In the genomic region with DNA sequence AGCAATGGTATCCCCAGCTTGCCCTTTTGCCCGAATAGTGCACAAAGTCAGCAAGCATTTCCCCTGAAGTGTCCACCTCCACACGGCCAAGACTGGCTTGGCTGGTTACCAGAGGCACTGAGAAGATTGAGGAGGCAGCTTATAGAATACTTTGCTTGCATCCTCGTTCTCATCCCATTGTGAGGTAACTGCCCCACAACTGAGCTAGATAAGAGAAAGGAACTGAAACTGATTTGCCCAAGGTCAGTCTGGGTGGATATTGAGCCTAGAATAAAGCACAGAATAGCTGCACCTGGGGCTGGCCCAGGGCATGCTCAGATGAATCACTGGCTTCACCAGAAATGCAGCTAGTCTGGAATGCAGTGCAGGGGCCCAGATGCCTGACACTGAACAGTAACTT, we compare ENCODE assay signal across 1 cellular context.
TF ChIP-seq lines count a peak whose summit lies in the region.

No MANE protein-coding gene starts in this region.

TF ChIP-seq in HepG2, 621 proteins besides CTCF, POLR2A, EP300 and RAD21 (continued from another document and continues in another):
- TF ChIP-seq, protein P1, sequence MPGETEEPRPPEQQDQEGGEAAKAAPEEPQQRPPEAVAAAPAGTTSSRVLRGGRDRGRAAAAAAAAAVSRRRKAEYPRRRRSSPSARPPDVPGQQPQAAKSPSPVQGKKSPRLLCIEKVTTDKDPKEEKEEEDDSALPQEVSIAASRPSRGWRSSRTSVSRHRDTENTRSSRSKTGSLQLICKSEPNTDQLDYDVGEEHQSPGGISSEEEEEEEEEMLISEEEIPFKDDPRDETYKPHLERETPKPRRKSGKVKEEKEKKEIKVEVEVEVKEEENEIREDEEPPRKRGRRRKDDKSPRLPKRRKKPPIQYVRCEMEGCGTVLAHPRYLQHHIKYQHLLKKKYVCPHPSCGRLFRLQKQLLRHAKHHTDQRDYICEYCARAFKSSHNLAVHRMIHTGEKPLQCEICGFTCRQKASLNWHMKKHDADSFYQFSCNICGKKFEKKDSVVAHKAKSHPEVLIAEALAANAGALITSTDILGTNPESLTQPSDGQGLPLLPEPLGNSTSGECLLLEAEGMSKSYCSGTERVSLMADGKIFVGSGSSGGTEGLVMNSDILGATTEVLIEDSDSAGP (CRISPR knock-in tag; IDR thresholded peaks at IDR 0.05; ENCODE audit: borderline replicate concordance): no peak
- no peak for TF ChIP-seq TAF15 (IDR thresholded peaks at IDR 0.05; ENCODE audit: low read depth, low read length, poor library complexity, severe bottlenecking)
- no peak for TF ChIP-seq RFXAP (CRISPR knock-in tag; IDR thresholded peaks at IDR 0.05; ENCODE audit: borderline replicate concordance)
- no peak for TF ChIP-seq RARG (CRISPR knock-in tag; IDR thresholded peaks at IDR 0.05; ENCODE audit: low read depth)
- no peak for TF ChIP-seq ZNF431 (CRISPR knock-in tag; IDR thresholded peaks at IDR 0.05; ENCODE audit: borderline replicate concordance, low read depth)
- no peak for TF ChIP-seq MBNL3 (CRISPR knock-in tag; conservative IDR thresholded peaks at IDR 0.05)
- TF ChIP-seq, protein P2, sequence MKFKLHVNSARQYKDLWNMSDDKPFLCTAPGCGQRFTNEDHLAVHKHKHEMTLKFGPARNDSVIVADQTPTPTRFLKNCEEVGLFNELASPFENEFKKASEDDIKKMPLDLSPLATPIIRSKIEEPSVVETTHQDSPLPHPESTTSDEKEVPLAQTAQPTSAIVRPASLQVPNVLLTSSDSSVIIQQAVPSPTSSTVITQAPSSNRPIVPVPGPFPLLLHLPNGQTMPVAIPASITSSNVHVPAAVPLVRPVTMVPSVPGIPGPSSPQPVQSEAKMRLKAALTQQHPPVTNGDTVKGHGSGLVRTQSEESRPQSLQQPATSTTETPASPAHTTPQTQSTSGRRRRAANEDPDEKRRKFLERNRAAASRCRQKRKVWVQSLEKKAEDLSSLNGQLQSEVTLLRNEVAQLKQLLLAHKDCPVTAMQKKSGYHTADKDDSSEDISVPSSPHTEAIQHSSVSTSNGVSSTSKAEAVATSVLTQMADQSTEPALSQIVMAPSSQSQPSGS (CRISPR knock-in tag; IDR thresholded peaks at IDR 0.05): 0 out of 2 replicates have a peak, but pooled peaks have one; percentile 16
- no peak for TF ChIP-seq ZNF326 (CRISPR knock-in tag; IDR thresholded peaks at IDR 0.05; ENCODE audit: borderline replicate concordance)
- no peak for TF ChIP-seq GTF2F1 (IDR thresholded peaks at IDR 0.05; ENCODE audit: low read length)
- TF ChIP-seq ZNF138 (CRISPR knock-in tag; IDR thresholded peaks at IDR 0.05; ENCODE audit: low read depth): no peak
- no peak for TF ChIP-seq ZNF841 (CRISPR knock-in tag; IDR thresholded peaks at IDR 0.05; ENCODE audit: borderline replicate concordance)
- no peak for TF ChIP-seq ZIK1 (CRISPR knock-in tag; IDR thresholded peaks at IDR 0.05; ENCODE audit: borderline replicate concordance, low read depth)
- TF ChIP-seq HNRNPLL (IDR thresholded peaks at IDR 0.05; ENCODE audit: low read depth, low read length, poor library complexity, severe bottlenecking): no peak
- TF ChIP-seq ZNF737 (CRISPR knock-in tag; IDR thresholded peaks at IDR 0.05; ENCODE audit: borderline replicate concordance): no peak
- no peak for TF ChIP-seq EZH2 (conservative IDR thresholded peaks at IDR 0.05; ENCODE audit: low read depth, low read length)
- TF ChIP-seq PHF5A (CRISPR knock-in tag; IDR thresholded peaks at IDR 0.05; ENCODE audit: low read depth, unreplicated experiment): no peak
- no peak for TF ChIP-seq ZFP82 (CRISPR knock-in tag; IDR thresholded peaks at IDR 0.05; ENCODE audit: borderline replicate concordance)
- TF ChIP-seq PCBP1 (IDR thresholded peaks at IDR 0.05; ENCODE audit: borderline replicate concordance, low read depth, low read length): no peak
- TF ChIP-seq, protein P3, sequence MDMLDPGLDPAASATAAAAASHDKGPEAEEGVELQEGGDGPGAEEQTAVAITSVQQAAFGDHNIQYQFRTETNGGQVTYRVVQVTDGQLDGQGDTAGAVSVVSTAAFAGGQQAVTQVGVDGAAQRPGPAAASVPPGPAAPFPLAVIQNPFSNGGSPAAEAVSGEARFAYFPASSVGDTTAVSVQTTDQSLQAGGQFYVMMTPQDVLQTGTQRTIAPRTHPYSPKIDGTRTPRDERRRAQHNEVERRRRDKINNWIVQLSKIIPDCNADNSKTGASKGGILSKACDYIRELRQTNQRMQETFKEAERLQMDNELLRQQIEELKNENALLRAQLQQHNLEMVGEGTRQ (IDR thresholded peaks at IDR 0.05; ENCODE audit: low read depth, low read length): no peak
- TF ChIP-seq, protein P3 (CRISPR knock-in tag; IDR thresholded peaks at IDR 0.05; ENCODE audit: borderline replicate concordance): no peak
- TF ChIP-seq, protein P4, sequence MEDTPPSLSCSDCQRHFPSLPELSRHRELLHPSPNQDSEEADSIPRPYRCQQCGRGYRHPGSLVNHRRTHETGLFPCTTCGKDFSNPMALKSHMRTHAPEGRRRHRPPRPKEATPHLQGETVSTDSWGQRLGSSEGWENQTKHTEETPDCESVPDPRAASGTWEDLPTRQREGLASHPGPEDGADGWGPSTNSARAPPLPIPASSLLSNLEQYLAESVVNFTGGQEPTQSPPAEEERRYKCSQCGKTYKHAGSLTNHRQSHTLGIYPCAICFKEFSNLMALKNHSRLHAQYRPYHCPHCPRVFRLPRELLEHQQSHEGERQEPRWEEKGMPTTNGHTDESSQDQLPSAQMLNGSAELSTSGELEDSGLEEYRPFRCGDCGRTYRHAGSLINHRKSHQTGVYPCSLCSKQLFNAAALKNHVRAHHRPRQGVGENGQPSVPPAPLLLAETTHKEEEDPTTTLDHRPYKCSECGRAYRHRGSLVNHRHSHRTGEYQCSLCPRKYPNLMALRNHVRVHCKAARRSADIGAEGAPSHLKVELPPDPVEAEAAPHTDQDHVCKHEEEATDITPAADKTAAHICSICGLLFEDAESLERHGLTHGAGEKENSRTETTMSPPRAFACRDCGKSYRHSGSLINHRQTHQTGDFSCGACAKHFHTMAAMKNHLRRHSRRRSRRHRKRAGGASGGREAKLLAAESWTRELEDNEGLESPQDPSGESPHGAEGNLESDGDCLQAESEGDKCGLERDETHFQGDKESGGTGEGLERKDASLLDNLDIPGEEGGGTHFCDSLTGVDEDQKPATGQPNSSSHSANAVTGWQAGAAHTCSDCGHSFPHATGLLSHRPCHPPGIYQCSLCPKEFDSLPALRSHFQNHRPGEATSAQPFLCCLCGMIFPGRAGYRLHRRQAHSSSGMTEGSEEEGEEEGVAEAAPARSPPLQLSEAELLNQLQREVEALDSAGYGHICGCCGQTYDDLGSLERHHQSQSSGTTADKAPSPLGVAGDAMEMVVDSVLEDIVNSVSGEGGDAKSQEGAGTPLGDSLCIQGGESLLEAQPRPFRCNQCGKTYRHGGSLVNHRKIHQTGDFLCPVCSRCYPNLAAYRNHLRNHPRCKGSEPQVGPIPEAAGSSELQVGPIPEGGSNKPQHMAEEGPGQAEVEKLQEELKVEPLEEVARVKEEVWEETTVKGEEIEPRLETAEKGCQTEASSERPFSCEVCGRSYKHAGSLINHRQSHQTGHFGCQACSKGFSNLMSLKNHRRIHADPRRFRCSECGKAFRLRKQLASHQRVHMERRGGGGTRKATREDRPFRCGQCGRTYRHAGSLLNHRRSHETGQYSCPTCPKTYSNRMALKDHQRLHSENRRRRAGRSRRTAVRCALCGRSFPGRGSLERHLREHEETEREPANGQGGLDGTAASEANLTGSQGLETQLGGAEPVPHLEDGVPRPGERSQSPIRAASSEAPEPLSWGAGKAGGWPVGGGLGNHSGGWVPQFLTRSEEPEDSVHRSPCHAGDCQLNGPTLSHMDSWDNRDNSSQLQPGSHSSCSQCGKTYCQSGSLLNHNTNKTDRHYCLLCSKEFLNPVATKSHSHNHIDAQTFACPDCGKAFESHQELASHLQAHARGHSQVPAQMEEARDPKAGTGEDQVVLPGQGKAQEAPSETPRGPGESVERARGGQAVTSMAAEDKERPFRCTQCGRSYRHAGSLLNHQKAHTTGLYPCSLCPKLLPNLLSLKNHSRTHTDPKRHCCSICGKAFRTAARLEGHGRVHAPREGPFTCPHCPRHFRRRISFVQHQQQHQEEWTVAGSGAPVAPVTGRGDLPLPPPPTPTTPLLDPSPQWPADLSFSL (CRISPR knock-in tag; IDR thresholded peaks at IDR 0.05): no peak
- TF ChIP-seq THAP11 (CRISPR knock-in tag; IDR thresholded peaks at IDR 0.05): peak; percentile 49; the same call in 1 of the 2 replicates
- TF ChIP-seq FOXA1 (IDR thresholded peaks at IDR 0.05): no peak
- TF ChIP-seq FOXA1 (CRISPR knock-in tag; IDR thresholded peaks at IDR 0.05): no peak
- no peak for TF ChIP-seq SOX13 (IDR thresholded peaks at IDR 0.05)
- peak in 1 of 2 experiments; percentile 73; a peak in 2 of 4 replicates for TF ChIP-seq SOX13 (CRISPR knock-in tag; conservative IDR thresholded peaks at IDR 0.05 in 1 of 2, IDR thresholded peaks at IDR 0.05 in 1 of 2)
- TF ChIP-seq ZNF234 (CRISPR knock-in tag; conservative IDR thresholded peaks at IDR 0.05): no peak
- no peak for TF ChIP-seq PPARG (CRISPR knock-in tag; conservative IDR thresholded peaks at IDR 0.05)
- TF ChIP-seq ATF7-NPFF (CRISPR knock-in tag; IDR thresholded peaks at IDR 0.05; ENCODE audit: low read depth): 0 out of 2 replicates have a peak, but pooled peaks have one; percentile 18
- TF ChIP-seq, protein P5, sequence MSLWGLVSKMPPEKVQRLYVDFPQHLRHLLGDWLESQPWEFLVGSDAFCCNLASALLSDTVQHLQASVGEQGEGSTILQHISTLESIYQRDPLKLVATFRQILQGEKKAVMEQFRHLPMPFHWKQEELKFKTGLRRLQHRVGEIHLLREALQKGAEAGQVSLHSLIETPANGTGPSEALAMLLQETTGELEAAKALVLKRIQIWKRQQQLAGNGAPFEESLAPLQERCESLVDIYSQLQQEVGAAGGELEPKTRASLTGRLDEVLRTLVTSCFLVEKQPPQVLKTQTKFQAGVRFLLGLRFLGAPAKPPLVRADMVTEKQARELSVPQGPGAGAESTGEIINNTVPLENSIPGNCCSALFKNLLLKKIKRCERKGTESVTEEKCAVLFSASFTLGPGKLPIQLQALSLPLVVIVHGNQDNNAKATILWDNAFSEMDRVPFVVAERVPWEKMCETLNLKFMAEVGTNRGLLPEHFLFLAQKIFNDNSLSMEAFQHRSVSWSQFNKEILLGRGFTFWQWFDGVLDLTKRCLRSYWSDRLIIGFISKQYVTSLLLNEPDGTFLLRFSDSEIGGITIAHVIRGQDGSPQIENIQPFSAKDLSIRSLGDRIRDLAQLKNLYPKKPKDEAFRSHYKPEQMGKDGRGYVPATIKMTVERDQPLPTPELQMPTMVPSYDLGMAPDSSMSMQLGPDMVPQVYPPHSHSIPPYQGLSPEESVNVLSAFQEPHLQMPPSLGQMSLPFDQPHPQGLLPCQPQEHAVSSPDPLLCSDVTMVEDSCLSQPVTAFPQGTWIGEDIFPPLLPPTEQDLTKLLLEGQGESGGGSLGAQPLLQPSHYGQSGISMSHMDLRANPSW (CRISPR knock-in tag; IDR thresholded peaks at IDR 0.05; ENCODE audit: borderline replicate concordance): no peak
- TF ChIP-seq, protein P6, sequence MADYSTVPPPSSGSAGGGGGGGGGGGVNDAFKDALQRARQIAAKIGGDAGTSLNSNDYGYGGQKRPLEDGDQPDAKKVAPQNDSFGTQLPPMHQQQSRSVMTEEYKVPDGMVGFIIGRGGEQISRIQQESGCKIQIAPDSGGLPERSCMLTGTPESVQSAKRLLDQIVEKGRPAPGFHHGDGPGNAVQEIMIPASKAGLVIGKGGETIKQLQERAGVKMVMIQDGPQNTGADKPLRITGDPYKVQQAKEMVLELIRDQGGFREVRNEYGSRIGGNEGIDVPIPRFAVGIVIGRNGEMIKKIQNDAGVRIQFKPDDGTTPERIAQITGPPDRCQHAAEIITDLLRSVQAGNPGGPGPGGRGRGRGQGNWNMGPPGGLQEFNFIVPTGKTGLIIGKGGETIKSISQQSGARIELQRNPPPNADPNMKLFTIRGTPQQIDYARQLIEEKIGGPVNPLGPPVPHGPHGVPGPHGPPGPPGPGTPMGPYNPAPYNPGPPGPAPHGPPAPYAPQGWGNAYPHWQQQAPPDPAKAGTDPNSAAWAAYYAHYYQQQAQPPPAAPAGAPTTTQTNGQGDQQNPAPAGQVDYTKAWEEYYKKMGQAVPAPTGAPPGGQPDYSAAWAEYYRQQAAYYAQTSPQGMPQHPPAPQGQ (CRISPR knock-in tag; IDR thresholded peaks at IDR 0.05; ENCODE audit: borderline replicate concordance): no peak
- TF ChIP-seq ZNF225 (CRISPR knock-in tag; IDR thresholded peaks at IDR 0.05): no peak
- TF ChIP-seq REXO4 (CRISPR knock-in tag; IDR thresholded peaks at IDR 0.05; ENCODE audit: borderline replicate concordance): no peak
- TF ChIP-seq, protein P7, sequence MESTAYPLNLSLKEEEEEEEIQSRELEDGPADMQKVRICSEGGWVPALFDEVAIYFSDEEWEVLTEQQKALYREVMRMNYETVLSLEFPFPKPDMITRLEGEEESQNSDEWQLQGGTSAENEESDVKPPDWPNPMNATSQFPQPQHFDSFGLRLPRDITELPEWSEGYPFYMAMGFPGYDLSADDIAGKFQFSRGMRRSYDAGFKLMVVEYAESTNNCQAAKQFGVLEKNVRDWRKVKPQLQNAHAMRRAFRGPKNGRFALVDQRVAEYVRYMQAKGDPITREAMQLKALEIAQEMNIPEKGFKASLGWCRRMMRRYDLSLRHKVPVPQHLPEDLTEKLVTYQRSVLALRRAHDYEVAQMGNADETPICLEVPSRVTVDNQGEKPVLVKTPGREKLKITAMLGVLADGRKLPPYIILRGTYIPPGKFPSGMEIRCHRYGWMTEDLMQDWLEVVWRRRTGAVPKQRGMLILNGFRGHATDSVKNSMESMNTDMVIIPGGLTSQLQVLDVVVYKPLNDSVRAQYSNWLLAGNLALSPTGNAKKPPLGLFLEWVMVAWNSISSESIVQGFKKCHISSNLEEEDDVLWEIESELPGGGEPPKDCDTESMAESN (CRISPR knock-in tag; conservative IDR thresholded peaks at IDR 0.05): no peak
- TF ChIP-seq, protein P8, sequence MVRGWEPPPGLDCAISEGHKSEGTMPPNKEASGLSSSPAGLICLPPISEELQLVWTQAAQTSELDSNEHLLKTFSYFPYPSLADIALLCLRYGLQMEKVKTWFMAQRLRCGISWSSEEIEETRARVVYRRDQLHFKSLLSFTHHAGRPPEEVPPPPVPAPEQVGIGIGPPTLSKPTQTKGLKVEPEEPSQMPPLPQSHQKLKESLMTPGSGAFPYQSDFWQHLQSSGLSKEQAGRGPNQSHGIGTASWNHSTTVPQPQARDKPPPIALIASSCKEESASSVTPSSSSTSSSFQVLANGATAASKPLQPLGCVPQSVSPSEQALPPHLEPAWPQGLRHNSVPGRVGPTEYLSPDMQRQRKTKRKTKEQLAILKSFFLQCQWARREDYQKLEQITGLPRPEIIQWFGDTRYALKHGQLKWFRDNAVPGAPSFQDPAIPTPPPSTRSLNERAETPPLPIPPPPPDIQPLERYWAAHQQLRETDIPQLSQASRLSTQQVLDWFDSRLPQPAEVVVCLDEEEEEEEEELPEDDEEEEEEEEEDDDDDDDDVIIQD (CRISPR knock-in tag; IDR thresholded peaks at IDR 0.05; ENCODE audit: low read depth): peak; percentile 89
- no peak for TF ChIP-seq ZFP37 (CRISPR knock-in tag; IDR thresholded peaks at IDR 0.05; ENCODE audit: borderline replicate concordance)
- no peak for TF ChIP-seq ZMYM3 (CRISPR knock-in tag; IDR thresholded peaks at IDR 0.05)
- TF ChIP-seq ZFP41 (CRISPR knock-in tag; IDR thresholded peaks at IDR 0.05; ENCODE audit: borderline replicate concordance): 0 out of 2 replicates have a peak, but pooled peaks have one; percentile 32
- no peak for TF ChIP-seq SOX6 (IDR thresholded peaks at IDR 0.05)
- peak; percentile 66 for TF ChIP-seq SOX6 (CRISPR knock-in tag; IDR thresholded peaks at IDR 0.05)
- TF ChIP-seq CBX5 (CRISPR knock-in tag; IDR thresholded peaks at IDR 0.05; ENCODE audit: borderline replicate concordance): no peak
- no peak for TF ChIP-seq ZBTB38 (CRISPR knock-in tag; IDR thresholded peaks at IDR 0.05)
